ENCODE assay signal across 23 cellular contexts in genomic region chr7:141466151-141466904, GRCh38.
DNase-seq lines count a peak whose midpoint lies in the region; ATAC-seq, FAIRE-seq and TF ChIP-seq lines count a peak whose summit lies in the region.
"Had no signal": no experiment of that assay in that cellular context is flagged by ENCODE, and none has a peak within 500 bp of the region (broad histone marks: within the 10 kb centered on the region; RNA-seq: fewer than 3 reads in every experiment).

No MANE protein-coding gene starts in this region.

- H3K4me3 Mint-ChIP-seq in HFFc6: peak overlapping the region; percentile 2; the same call in 1 of the 2 replicates
- H3K4me3 Mint-ChIP-seq: GM23338 had no signal

- WGBS in H1 (ENCODE audit: extremely low coverage in 1 of 2, insufficient coverage in 1 of 2, insufficient read length in 1 of 2, insufficient replicate concordance in 2 of 2, low coverage in 1 of 2, low lambda C conversion rate in 2 of 2, missing lambda C conversion rate in 1 of 2), 2 experiments: 83% methylated on average over 4 of the region's 4 CpGs; no CpG with 5 or more reads in 1 of the 2 experiments

- H3K4ac ChIP-seq in H1 (replicated peaks; ENCODE audit: insufficient read length, low read depth, low read length): no peak overlapping the region

- H2BK12ac ChIP-seq in H1 (ENCODE audit: low read depth, low read length): no peak overlapping the region

- POLR2A ChIA-PET in H1 (lab: Charles Lee; ENCODE audit: partially characterized antibody): no interaction called here

- H3K9ac ChIP-seq in H1 (replicated peaks in 1 of 4; ENCODE audit: extremely low read depth in 1 of 4, low read depth in 3 of 4, low read length in 3 of 4): no peak overlapping the region
- H3K9ac ChIP-seq: KMS-11 had no signal

- no peak for FAIRE-seq in H1 (lab: Jason Lieb, UNC)
- FAIRE-seq: GM19239 had no signal

- H2BK5ac ChIP-seq in H1 (ENCODE audit: low read depth, low read length): no peak overlapping the region

- no peaks in the 10 kb centered on the region for H3K79me2 ChIP-seq in H1 (ENCODE audit: control insufficient read depth in 1 of 2, insufficient read depth in 2 of 2, low read length in 2 of 2)

- DNase-seq in HFFc6 (no peak), NCI-H226 (peak; percentile 17), H1 (ENCODE audit: low read depth in 1 of 2, low spot score in 2 of 2) (no peak), renal cortical epithelial cell (ENCODE audit: low read depth) (peak; percentile 11), NCI-H82 (lab: John Stamatoyannopoulos, UW) (no peak), dorsolateral prefrontal cortex (no peak), COR-L47 (lab: John Stamatoyannopoulos, UW) (no peak)
- DNase-seq: DMS 273 treated with DMSO at 0.1 percent for 48 hours, DND-41, GF-D8, NCI-H1048, NCI-H1436, NCI-H2029 treated with DMSO at 0.1 percent for 48 hours, NCI-H2171, NCI-H510A, NCI-H774, OCI-M1 had no signal

- no peak overlapping the region for H3K14ac ChIP-seq in H1 (ENCODE audit: insufficient read length)

- H3K27ac Mint-ChIP-seq in HFFc6: no peak overlapping the region; the same call in 1 of the 2 replicates
- H3K27ac Mint-ChIP-seq: GM23338 had no signal

- no peak overlapping the region for H3K27ac ChIP-seq in H1 (ENCODE audit: low read depth, low read length)
- H3K27ac ChIP-seq in dorsolateral prefrontal cortex: peak overlapping the region in 6 of 59 donors; percentile 9 to 67 (median 25)
- H3K27ac ChIP-seq: C4-2B, KMS-11, RWPE1 had no signal

- H4K8ac ChIP-seq in H1 (ENCODE audit: extremely low read depth, insufficient read depth, low read length): no peak overlapping the region

- no peak overlapping the region for H3K23ac ChIP-seq in H1 (ENCODE audit: insufficient read length)

- no peaks in the 10 kb centered on the region for H4K20me1 ChIP-seq in H1 (replicated peaks in 1 of 2; ENCODE audit: control insufficient read depth in 1 of 2, insufficient read depth in 2 of 2, low read length in 2 of 2)

- no peaks in the 10 kb centered on the region for H3K36me3 ChIP-seq in H1 (ENCODE audit: control insufficient read depth in 2 of 4, insufficient read depth in 4 of 4, low read length in 3 of 4)

- TF ChIP-seq POLR2A in H1 (IDR thresholded peaks at IDR 0.05; ENCODE audit: control extremely low read depth in 1 of 2, low read depth in 2 of 2, low read length in 2 of 2): no peak

- no peaks in the 10 kb centered on the region for H3K9me3 ChIP-seq in H1 (ENCODE audit: insufficient read depth in 2 of 2, low read depth in 1 of 2, low read length in 1 of 2)

- no peak overlapping the region; the same call in 1 of the 2 replicates for H2BK15ac ChIP-seq in H1 (ENCODE audit: low read length)

- no peak overlapping the region for H4K5ac ChIP-seq in H1 (ENCODE audit: insufficient read length, low read depth, low read length)

- H3K27me3 ChIP-seq in H1 (replicated peaks in 1 of 4; ENCODE audit: control insufficient read depth in 3 of 4, extremely low read depth in 1 of 4, insufficient read depth in 3 of 4, low read length in 3 of 4) (no peaks in the 10 kb centered on the region), dorsolateral prefrontal cortex (no peaks in the 10 kb centered on the region)

- H3K4me2 ChIP-seq in H1 (ENCODE audit: insufficient read depth in 1 of 2, low read depth in 2 of 2, low read length in 2 of 2): no peak overlapping the region
- H3K4me2 ChIP-seq: GM23338, KMS-11 had no signal

- peaks cover 35% of the 10 kb centered on the region; the same call in 1 of the 2 replicates for H3K4me1 Mint-ChIP-seq in HFFc6 (ENCODE audit: low read depth)

- no peak overlapping the region for H4K91ac ChIP-seq in H1 (replicated peaks; ENCODE audit: insufficient read length, low read length)

- no peaks in the 10 kb centered on the region for H3K79me1 ChIP-seq in H1 (ENCODE audit: low read depth, low read length)

- H2AK5ac ChIP-seq in H1 (ENCODE audit: low read depth, low read length): no peak overlapping the region

- intact Hi-C loops in dorsolateral prefrontal cortex (cut with DNase I): no loop called here

- peaks cover 0 to 11% (median 3%) of the 10 kb centered on the region in 4 experiments; a peak in 2 of 7 replicates for H3K4me1 ChIP-seq in H1 (replicated peaks in 1 of 4; ENCODE audit: control insufficient read depth in 3 of 4, insufficient read depth in 4 of 4, low read length in 3 of 4)

- H3K27me3 Mint-ChIP-seq in HFFc6 (ENCODE audit: insufficient read depth): peaks cover 4% of the 10 kb centered on the region; the same call in 1 of the 2 replicates

- H3K4me3 ChIP-seq in H1 (ENCODE audit: extremely low read depth in 1 of 4, insufficient read depth in 2 of 4, low read depth in 3 of 4, low read length in 4 of 4) (no peak overlapping the region), dorsolateral prefrontal cortex (no peak overlapping the region)
- H3K4me3 ChIP-seq: GM23338 had no signal

- 0 out of 2 replicates have a peak overlapping the region, but pooled peaks have one; percentile 22 for H2BK20ac ChIP-seq in H1 (ENCODE audit: low read length)

- no peaks in the 10 kb centered on the region; the same call in 1 of the 2 replicates for H3K36me3 Mint-ChIP-seq in HFFc6 (ENCODE audit: low read depth)

- H3K23me2 ChIP-seq in H1 (ENCODE audit: low read depth, low read length): no peaks in the 10 kb centered on the region

- TF ChIP-seq EP300 in H1 (IDR thresholded peaks at IDR 0.05; ENCODE audit: borderline replicate concordance in 1 of 2, low read depth in 2 of 2, low read length in 2 of 2): no peak

- TF ChIP-seq CTCF in HFFc6 (IDR thresholded peaks at IDR 0.05): no peak
- TF ChIP-seq CTCF in H1 (IDR thresholded peaks at IDR 0.05; ENCODE audit: control extremely low read depth in 1 of 3, insufficient read depth in 1 of 3, low read depth in 1 of 3, low read length in 3 of 3): no peak
- TF ChIP-seq CTCF in dorsolateral prefrontal cortex (IDR thresholded peaks at IDR 0.05 in 54 of 56, conservative IDR thresholded peaks at IDR 0.05 in 2 of 56; ENCODE audit: low read depth in 1 of 56, partially characterized antibody in 56 of 56): no peak

- no peak for TF ChIP-seq RAD21 in H1 (IDR thresholded peaks at IDR 0.05 in 1 of 2, conservative IDR thresholded peaks at IDR 0.05 in 1 of 2; ENCODE audit: low read depth in 2 of 2, low read length in 2 of 2)

- H2AFZ ChIP-seq in H1 (ENCODE audit: low read length): no peak overlapping the region
- H2AFZ ChIP-seq: GM23338 had no signal

- no peak overlapping the region for H3K18ac ChIP-seq in H1 (ENCODE audit: extremely low read depth, low read length)

- ATAC-seq in HG02973 (IDR thresholded peaks at IDR 0.05; ENCODE audit: unreplicated experiment): no peak
- ATAC-seq: GM23338 had no signal

- CTCF ChIA-PET in H1 (lab: Charles Lee; ENCODE audit: partially characterized antibody): interaction anchor here (0.6 to 1.1 kb wide), 2 partner anchors 16 to 45 kb away, joined by 3 read pairs; no protein-coding TSS in a partner anchor

- no peak overlapping the region for H2BK120ac ChIP-seq in H1 (replicated peaks; ENCODE audit: low read depth, low read length)

- H3K9me3 Mint-ChIP-seq in HFFc6: peaks cover 18% of the 10 kb centered on the region
- H3K9me3 Mint-ChIP-seq: GM23338 had no signal

- no peak overlapping the region for H3K56ac ChIP-seq in H1 (replicated peaks; ENCODE audit: insufficient read length, low read depth, low read length)

TF ChIP-seq in H1, 55 proteins besides CTCF, POLR2A, EP300 and RAD21 (continues in another document):
- no peak for TF ChIP-seq KDM4A (IDR thresholded peaks at IDR 0.05; ENCODE audit: low read depth, low read length, severe bottlenecking)
- no peak for TF ChIP-seq TAF7 (optimal IDR thresholded peaks at IDR 0.05; ENCODE audit: borderline replicate concordance, low read depth, low read length)
- no peak for TF ChIP-seq NANOG (IDR thresholded peaks at IDR 0.05; ENCODE audit: insufficient read depth, low read depth, low read length, poor library complexity, severe bottlenecking)
- no peak for TF ChIP-seq TCF12 (IDR thresholded peaks at IDR 0.05; ENCODE audit: low read depth, low read length)
- TF ChIP-seq SIX5 (IDR thresholded peaks at IDR 0.05; ENCODE audit: low read depth, low read length): no peak
- no peak for TF ChIP-seq EGR1 (IDR thresholded peaks at IDR 0.05; ENCODE audit: borderline replicate concordance, low read depth, low read length)
- TF ChIP-seq SRF (IDR thresholded peaks at IDR 0.05; ENCODE audit: low read depth, low read length): no peak

Comparison
In these comparisons a context has a peak if more than half of its experiments do, and no peak if none do; other contexts are left out.
1. DNase-seq: peak in NCI-H226 (single experiment) and renal cortical epithelial cell (single experiment); none in HFFc6 (single experiment), H1 (0 of 2), NCI-H82 (single experiment), dorsolateral prefrontal cortex (0 of 10) and COR-L47 (single experiment).